In genomic region chr13:58955546-58956385, GRCh38 we compare ENCODE assay signal across 21 cellular contexts.
A peak's percentile ranks its signal among the peaks of the same experiment; 100 is the strongest.
DNase-seq lines count a peak whose midpoint lies in the region; ATAC-seq and TF ChIP-seq lines count a peak whose summit lies in the region.
"Had no signal": no experiment of that assay in that cellular context is flagged by ENCODE, and none has a peak within 500 bp of the region (broad histone marks: within the 10 kb centered on the region; RNA-seq: fewer than 3 reads in every experiment).

No MANE protein-coding gene starts in this region.

- WGBS in trophoblast cell (ENCODE audit: extremely low coverage, insufficient coverage, insufficient read length): no CpG with 5 or more reads among the region's 7 CpGs
- 68 to 71% methylated on average over 7 of the region's 7 CpGs for WGBS in esophagus squamous epithelium, 2 donors
- 83 to 89% methylated on average over 7 of the region's 7 CpGs for WGBS in upper lobe of left lung, 2 donors

- peaks cover 6% of the 10 kb centered on the region for H3K4me1 Mint-ChIP-seq in glutamatergic neuron (ENCODE audit: low read depth, unreplicated experiment)

- H4K12ac ChIP-seq in trophoblast cell (ENCODE audit: low read depth, low read length): no peak overlapping the region

- no peak overlapping the region for H3K27ac Mint-ChIP-seq in glutamatergic neuron (ENCODE audit: unreplicated experiment)
- H3K27ac Mint-ChIP-seq: activated CD8-positive, alpha-beta T cell treated with anti-CD3 and anti-CD28 coated beads, Interleukin-2, amount 10 ng/mL, durations not matched to agents 7 days and 5 days; activated T-helper 2 cell treated with anti-CD3 and anti-CD28 coated beads, Interferon-gamma antibody, Interleukin-2, Interleukin-4, amounts not matched to agents 10 μg/mL and 5 μg/mL and 100 μg/mL, durations not matched to agents 14 hours and 24 hours and 36 hours had no signal

- H3K79me2 ChIP-seq in trophoblast cell (ENCODE audit: control insufficient read depth, insufficient read depth, low read length, poor library complexity): no peaks in the 10 kb centered on the region

- no peak for TF ChIP-seq CTCF in GM10248 (IDR thresholded peaks at IDR 0.05; ENCODE audit: control extremely low read depth, extremely low read depth, low read depth, missing control alignments)
- no peak for TF ChIP-seq CTCF in esophagus squamous epithelium (IDR thresholded peaks at IDR 0.05)
- TF ChIP-seq CTCF in upper lobe of left lung (IDR thresholded peaks at IDR 0.05): no peak
- TF ChIP-seq CTCF in glutamatergic neuron (IDR thresholded peaks at IDR 0.05; ENCODE audit: partially characterized antibody, unreplicated experiment): no peak

- peaks cover 3% of the 10 kb centered on the region for H3K36me3 Mint-ChIP-seq in glutamatergic neuron (ENCODE audit: unreplicated experiment)

- no peak overlapping the region for H2BK120ac ChIP-seq in trophoblast cell (ENCODE audit: insufficient read depth, low read length, poor library complexity)

- H3K79me1 ChIP-seq in trophoblast cell (ENCODE audit: low read length): no peaks in the 10 kb centered on the region

- CTCF ChIA-PET in GM10248 (lab: Yijun Ruan, JAX): interaction anchor here (0.8 to 1.3 kb wide), 4 partner anchors 14 to 17 kb away, joined by 3 read pairs; no protein-coding TSS in a partner anchor

- H3K4me2 ChIP-seq in trophoblast cell (ENCODE audit: low read length): no peak overlapping the region

- H3K27ac ChIP-seq in trophoblast cell (ENCODE audit: low read depth, low read length) (no peak overlapping the region), esophagus squamous epithelium (no peak overlapping the region), upper lobe of left lung (no peak overlapping the region)
- H3K27ac ChIP-seq: ascending aorta had no signal

- H3K4me1 ChIP-seq in trophoblast cell (ENCODE audit: control insufficient read depth in 1 of 2, insufficient read depth in 2 of 2, low read length in 2 of 2) (no peaks in the 10 kb centered on the region), esophagus squamous epithelium (no peaks in the 10 kb centered on the region), upper lobe of left lung (no peaks in the 10 kb centered on the region)
- H3K4me1 ChIP-seq: ascending aorta, Caco-2 had no signal

- H3K27me3 ChIP-seq in trophoblast cell (ENCODE audit: insufficient read depth, low read length) (no peaks in the 10 kb centered on the region), esophagus squamous epithelium (no peaks in the 10 kb centered on the region), upper lobe of left lung (no peaks in the 10 kb centered on the region)
- H3K27me3 ChIP-seq: ascending aorta had no signal

- ATAC-seq in GM19328 (IDR thresholded peaks at IDR 0.05; ENCODE audit: unreplicated experiment) (peak; percentile 42), HG02678 (IDR thresholded peaks at IDR 0.05; ENCODE audit: unreplicated experiment) (peak; percentile 52), HG03432 (IDR thresholded peaks at IDR 0.05; ENCODE audit: unreplicated experiment) (peak; percentile 58), upper lobe of left lung (ENCODE audit: low FRiP score in 2 of 2) (no peak)
- ATAC-seq: activated CD8-positive, alpha-beta T cell treated with anti-CD3 and anti-CD28 coated beads, Interleukin-2, amount 10 ng/mL, durations not matched to agents 7 days and 5 days; HCT116; Panc1 had no signal

- no peak overlapping the region for H3K18ac ChIP-seq in trophoblast cell (ENCODE audit: low read length)

- DNase-seq in GM10248 (ENCODE audit: extremely low spot score) (peak; percentile 15), trophoblast cell (no peak), esophagus squamous epithelium (lab: John Stamatoyannopoulos, UW) (no peak), upper lobe of left lung (no peak), glutamatergic neuron (no peak)
- DNase-seq: ACHN; activated CD8-positive, alpha-beta T cell treated with anti-CD3 and anti-CD28 coated beads, Interleukin-2, amount 10 ng/mL, durations not matched to agents 7 days and 5 days; Caco-2; GF-D8; Kasumi-1; NCI-H1694 treated with DMSO at 0.1 percent for 48 hours; NCI-H524 treated with DMSO at 0.1 percent for 48 hours; occipital lobe; stimulated activated naive CD4-positive, alpha-beta T cell had no signal

- TF ChIP-seq POLR2A in esophagus squamous epithelium (IDR thresholded peaks at IDR 0.05): no peak
- no peak for TF ChIP-seq POLR2A in upper lobe of left lung (IDR thresholded peaks at IDR 0.05)

- no peaks in the 10 kb centered on the region for H3K27me3 Mint-ChIP-seq in glutamatergic neuron (ENCODE audit: unreplicated experiment)

- no peak overlapping the region for H3K23ac ChIP-seq in trophoblast cell (ENCODE audit: low read length)

- H3K4ac ChIP-seq in trophoblast cell (ENCODE audit: low read depth, low read length): no peak overlapping the region

- no peak overlapping the region for H2BK5ac ChIP-seq in trophoblast cell (ENCODE audit: low read depth, low read length, poor library complexity)

- intact Hi-C loops in esophagus squamous epithelium (cut with DNase I): no loop called here

- H3K4me3 ChIP-seq in trophoblast cell (ENCODE audit: low read depth, low read length) (no peak overlapping the region), esophagus squamous epithelium (no peak overlapping the region), upper lobe of left lung (no peak overlapping the region)
- H3K4me3 ChIP-seq: ascending aorta had no signal

- H3K36me3 ChIP-seq in trophoblast cell (ENCODE audit: control insufficient read depth in 1 of 2, insufficient read depth in 2 of 2, low read length in 2 of 2): no peaks in the 10 kb centered on the region
- no peaks in the 10 kb centered on the region for H3K36me3 ChIP-seq in esophagus squamous epithelium
- no peaks in the 10 kb centered on the region for H3K36me3 ChIP-seq in upper lobe of left lung
- H3K36me3 ChIP-seq: ascending aorta had no signal

- no peak overlapping the region for H2AFZ ChIP-seq in trophoblast cell (ENCODE audit: insufficient read depth, low read length, poor library complexity)

- H3K9me3 ChIP-seq in trophoblast cell (ENCODE audit: insufficient read depth, low read depth, low read length) (no peaks in the 10 kb centered on the region), esophagus squamous epithelium (no peaks in the 10 kb centered on the region), upper lobe of left lung (no peaks in the 10 kb centered on the region)
- H3K9me3 ChIP-seq: ascending aorta, Caco-2 had no signal

- POLR2A ChIA-PET in GM10248 (lab: Yijun Ruan, JAX): no interaction called here

- H3K14ac ChIP-seq in trophoblast cell (ENCODE audit: low read length): no peak overlapping the region

- no peak overlapping the region for H2AK5ac ChIP-seq in trophoblast cell (ENCODE audit: low read length)

- H2BK12ac ChIP-seq in trophoblast cell (ENCODE audit: low read length): no peak overlapping the region

- no peak for TF ChIP-seq EP300 in upper lobe of left lung (IDR thresholded peaks at IDR 0.05)

- H3K4me3 Mint-ChIP-seq in glutamatergic neuron (ENCODE audit: unreplicated experiment): no peak overlapping the region
- H3K4me3 Mint-ChIP-seq: activated CD8-positive, alpha-beta T cell treated with anti-CD3 and anti-CD28 coated beads, Interleukin-2, amount 10 ng/mL, durations not matched to agents 7 days and 5 days had no signal

- H4K91ac ChIP-seq in trophoblast cell (ENCODE audit: low read depth, low read length): no peak overlapping the region

- no peak overlapping the region for H4K8ac ChIP-seq in trophoblast cell (ENCODE audit: low read depth, low read length)

- no peaks in the 10 kb centered on the region for H3K9me3 Mint-ChIP-seq in glutamatergic neuron (ENCODE audit: unreplicated experiment)

- no peak overlapping the region for H3K9ac ChIP-seq in trophoblast cell (ENCODE audit: low read length)

Comparison
In these comparisons a context has a peak if more than half of its experiments do, and no peak if none do; other contexts are left out.
1. ATAC-seq: peak in GM19328 (single experiment), HG02678 (single experiment) and HG03432 (single experiment); none in upper lobe of left lung (0 of 2).